In genomic region chr1:110408488-110408887, GRCh38 we compare ENCODE assay signal across 12 cellular contexts. TPM values are rescaled to one million over a fixed set of nuclear protein-coding genes. Genes with fewer than 3 reads are reported as not detected.
DNase-seq lines count a peak whose midpoint lies in the region; ATAC-seq, FAIRE-seq and TF ChIP-seq lines count a peak whose summit lies in the region.
"Had no signal": no experiment of that assay in that cellular context is flagged by ENCODE, and none has a peak within 500 bp of the region (broad histone marks: within the 10 kb centered on the region; RNA-seq: fewer than 3 reads in every experiment).

No MANE protein-coding gene starts in this region.

- FAIRE-seq in H54 (lab: Jason Lieb, UNC) = no peak

- H3K27me3 ChIP-seq in CD8-positive, alpha-beta memory T cell (ENCODE audit: insufficient read depth, low read length, poor library complexity, severe bottlenecking) = no peaks in the 10 kb centered on the region
- no peaks in the 10 kb centered on the region for H3K27me3 ChIP-seq in Karpas-422 (ENCODE audit: low read length)

- H3K27ac Mint-ChIP-seq in CD8-positive, alpha-beta memory T cell = peak overlapping the region; percentile 26 to 100 (median 99)
- peak overlapping the region; percentile 100 for H3K27ac Mint-ChIP-seq in dendritic cell treated with granulocyte-macrophage colony-stimulating factor and Interleukin-4, amounts not matched to agents 40 ng/mL and 50 ng/mL, for 4 days
- no peak overlapping the region for H3K27ac Mint-ChIP-seq in nephron progenitor cell

- CTCF ChIA-PET in CD8-positive, alpha-beta memory T cell (lab: Charles Lee) = interaction anchor here (0.8 to 6.3 kb wide), 10 partner anchors 12 to 212 kb away, joined by 3 to 39 read pairs (median 4); partner anchors contain the start of gene RBM15

- H3K27me3 Mint-ChIP-seq in CD8-positive, alpha-beta memory T cell = no peaks in the 10 kb centered on the region
- H3K27me3 Mint-ChIP-seq in dendritic cell treated with granulocyte-macrophage colony-stimulating factor and Interleukin-4, amounts not matched to agents 40 ng/mL and 50 ng/mL, for 4 days = no peaks in the 10 kb centered on the region
- no peaks in the 10 kb centered on the region for H3K27me3 Mint-ChIP-seq in nephron progenitor cell (ENCODE audit: low read depth, poor library complexity)

- H3K9me3 Mint-ChIP-seq in CD8-positive, alpha-beta memory T cell = no peaks in the 10 kb centered on the region
- H3K9me3 Mint-ChIP-seq in dendritic cell treated with granulocyte-macrophage colony-stimulating factor and Interleukin-4, amounts not matched to agents 40 ng/mL and 50 ng/mL, for 4 days = no peaks in the 10 kb centered on the region
- no peaks in the 10 kb centered on the region for H3K9me3 Mint-ChIP-seq in nephron progenitor cell

- no peaks in the 10 kb centered on the region for H4K20me1 ChIP-seq in Karpas-422 (ENCODE audit: insufficient read depth, low read depth, low read length)

- peaks cover 10% of the 10 kb centered on the region for H3K36me3 ChIP-seq in CD8-positive, alpha-beta memory T cell (ENCODE audit: insufficient read depth, low read length)
- H3K36me3 ChIP-seq in Karpas-422 (ENCODE audit: insufficient read depth, low read length) = peaks cover 20% of the 10 kb centered on the region

- H3K4me2 ChIP-seq in Karpas-422 (ENCODE audit: low read depth, low read length, poor library complexity, severe bottlenecking) = peak overlapping the region; percentile 81

- peak overlapping the region; percentile 95 for H3K9ac ChIP-seq in Karpas-422 (ENCODE audit: low read length)

- H3K4me1 Mint-ChIP-seq in CD8-positive, alpha-beta memory T cell = peaks cover 24 to 36% (median 31%) of the 10 kb centered on the region in 3 donors
- peaks cover 28% of the 10 kb centered on the region for H3K4me1 Mint-ChIP-seq in dendritic cell treated with granulocyte-macrophage colony-stimulating factor and Interleukin-4, amounts not matched to agents 40 ng/mL and 50 ng/mL, for 4 days (ENCODE audit: low read depth)
- peaks cover 35% of the 10 kb centered on the region for H3K4me1 Mint-ChIP-seq in nephron progenitor cell

- H3K9me2 ChIP-seq in Karpas-422 (replicated peaks; ENCODE audit: insufficient read depth, low read length) = no peaks in the 10 kb centered on the region

- H3K9me3 ChIP-seq in CD8-positive, alpha-beta memory T cell (ENCODE audit: low read length) = no peaks in the 10 kb centered on the region
- H3K9me3 ChIP-seq in Karpas-422 (ENCODE audit: low read length) = no peaks in the 10 kb centered on the region

- ATAC-seq in GM18519 (IDR thresholded peaks at IDR 0.05; ENCODE audit: low FRiP score, unreplicated experiment) = no peak
- ATAC-seq in HG02678 (IDR thresholded peaks at IDR 0.05; ENCODE audit: unreplicated experiment) = no peak

- H3K4me3 ChIP-seq in CD8-positive, alpha-beta memory T cell (ENCODE audit: low read length) = peak overlapping the region; percentile 100
- peak overlapping the region; percentile 88 for H3K4me3 ChIP-seq in Karpas-422 (ENCODE audit: low read length)

- no peak for TF ChIP-seq POLR2A in H54 (IDR thresholded peaks at IDR 0.05; ENCODE audit: low read depth, low read length)

- intact Hi-C loops in dendritic cell treated with granulocyte-macrophage colony-stimulating factor and Interleukin-4, amounts not matched to agents 40 ng/mL and 50 ng/mL, for 4 days (cut with micrococcal nuclease) = loop anchor here (5.0 kb wide), 1 partner anchor 206 kb away; no protein-coding TSS in a partner anchor

- no peak overlapping the region for H2AFZ ChIP-seq in Karpas-422 (ENCODE audit: low read length)

- peaks cover 22% of the 10 kb centered on the region for H3K4me1 ChIP-seq in CD8-positive, alpha-beta memory T cell (ENCODE audit: insufficient read depth, low read length)
- H3K4me1 ChIP-seq in Karpas-422 (ENCODE audit: low read length) = peaks cover 36% of the 10 kb centered on the region

- H3K4me3 Mint-ChIP-seq in CD8-positive, alpha-beta memory T cell = peak overlapping the region; percentile 95 to 100 (median 99)
- H3K4me3 Mint-ChIP-seq in dendritic cell treated with granulocyte-macrophage colony-stimulating factor and Interleukin-4, amounts not matched to agents 40 ng/mL and 50 ng/mL, for 4 days = peak overlapping the region; percentile 13
- H3K4me3 Mint-ChIP-seq in nephron progenitor cell = peak overlapping the region; percentile 99

- peaks cover 49% of the 10 kb centered on the region for H3K79me2 ChIP-seq in Karpas-422 (ENCODE audit: low read length)

- H3K27ac ChIP-seq in CD8-positive, alpha-beta memory T cell (ENCODE audit: low read depth, low read length) = peak overlapping the region; percentile 97
- H3K27ac ChIP-seq in Karpas-422 (ENCODE audit: low read length) = peak overlapping the region; percentile 86

- TF ChIP-seq CTCF in nephron progenitor cell (IDR thresholded peaks at IDR 0.05) = no peak

- DNase-seq in CD8-positive, alpha-beta memory T cell = no peak
- DNase-seq in Karpas-422 (no peak), nephron progenitor cell (no peak), HCEC 1CT (no peak), H54 (ENCODE audit: insufficient read length, low spot score) (no peak)
- DNase-seq: NCI-H510A treated with DMSO at 0.1 percent for 48 hours; stimulated activated CD4-positive, alpha-beta T cell treated with anti-CD3 and anti-CD28 coated beads, Interleukin-2, amount 100 ng/mL, for 24 hours had no signal

- POLR2A ChIA-PET in CD8-positive, alpha-beta memory T cell (lab: Charles Lee) = interaction anchor here (0.5 to 2.2 kb wide), 5 partner anchors 9 to 201 kb away, joined by 3 to 16 read pairs (median 4); partner anchors contain the start of genes KCNC4 and RBM15

- H3K36me3 Mint-ChIP-seq in CD8-positive, alpha-beta memory T cell = peaks cover 0 to 24% (median 6%) of the 10 kb centered on the region in 3 donors
- H3K36me3 Mint-ChIP-seq in dendritic cell treated with granulocyte-macrophage colony-stimulating factor and Interleukin-4, amounts not matched to agents 40 ng/mL and 50 ng/mL, for 4 days (ENCODE audit: low read depth) = peaks cover 23% of the 10 kb centered on the region
- peaks cover 11% of the 10 kb centered on the region for H3K36me3 Mint-ChIP-seq in nephron progenitor cell (ENCODE audit: low read depth)

RNA-seq across cellular contexts. Expression of gene LAMTOR5, which starts 1.0 kb away (rescaled TPM):
- 100 to 1,000 TPM; 148 to 157 TPM for total RNA-seq in CD8-positive, alpha-beta memory T cell
- polyA plus RNA-seq in CD8-positive, alpha-beta memory T cell = 262 TPM
- 352 and 401 TPM in 2 replicates for total RNA-seq in Karpas-422 (2014; rRNA removed; shearing (Covaris generic); ENCODE audit: low replicate concordance)

RNA-seq across cellular contexts. Expression of gene SLC16A4, which starts 17.7 kb away (rescaled TPM):
- total RNA-seq in CD8-positive, alpha-beta memory T cell = under 1 TPM; 0.09 to 0.13 TPM
- polyA plus RNA-seq in CD8-positive, alpha-beta memory T cell = 0.49 TPM
- total RNA-seq in Karpas-422 (2014; rRNA removed; shearing (Covaris generic); ENCODE audit: low replicate concordance) = 51.4 and 116 TPM in 2 replicates

RNA-seq across cellular contexts. Expression of gene PROK1, which starts 42.5 kb away (rescaled TPM):
- total RNA-seq in CD8-positive, alpha-beta memory T cell = not detected
- not detected for polyA plus RNA-seq in CD8-positive, alpha-beta memory T cell
- not detected in 2 replicates for total RNA-seq in Karpas-422 (2014; rRNA removed; shearing (Covaris generic); ENCODE audit: low replicate concordance)
- total RNA-seq: activated CD8-positive, alpha-beta memory T cell treated with anti-CD3 and anti-CD28 coated beads for 36 hours; glomerular endothelial cell had no signal

Comparison
In these comparisons a context has a peak if more than half of its experiments do, and no peak if none do; other contexts are left out.
1. H3K4me3 Mint-ChIP-seq: peak in every context shown above with its lines; median percentile 99 in CD8-positive, alpha-beta memory T cell; 99 in nephron progenitor cell; 13 in dendritic cell treated with granulocyte-macrophage colony-stimulating factor and Interleukin-4, amounts not matched to agents 40 ng/mL and 50 ng/mL, for 4 days.
2. RNA of gene SLC16A4, which starts 17.7 kb away (total RNA-seq): 51.4 to 116 TPM in Karpas-422; 0.09 to 0.13 TPM in CD8-positive, alpha-beta memory T cell; every median in the first group is over 10 times any median in the second.